Comparison of ENCODE assay signal across 8 cellular contexts in the genomic region with DNA sequence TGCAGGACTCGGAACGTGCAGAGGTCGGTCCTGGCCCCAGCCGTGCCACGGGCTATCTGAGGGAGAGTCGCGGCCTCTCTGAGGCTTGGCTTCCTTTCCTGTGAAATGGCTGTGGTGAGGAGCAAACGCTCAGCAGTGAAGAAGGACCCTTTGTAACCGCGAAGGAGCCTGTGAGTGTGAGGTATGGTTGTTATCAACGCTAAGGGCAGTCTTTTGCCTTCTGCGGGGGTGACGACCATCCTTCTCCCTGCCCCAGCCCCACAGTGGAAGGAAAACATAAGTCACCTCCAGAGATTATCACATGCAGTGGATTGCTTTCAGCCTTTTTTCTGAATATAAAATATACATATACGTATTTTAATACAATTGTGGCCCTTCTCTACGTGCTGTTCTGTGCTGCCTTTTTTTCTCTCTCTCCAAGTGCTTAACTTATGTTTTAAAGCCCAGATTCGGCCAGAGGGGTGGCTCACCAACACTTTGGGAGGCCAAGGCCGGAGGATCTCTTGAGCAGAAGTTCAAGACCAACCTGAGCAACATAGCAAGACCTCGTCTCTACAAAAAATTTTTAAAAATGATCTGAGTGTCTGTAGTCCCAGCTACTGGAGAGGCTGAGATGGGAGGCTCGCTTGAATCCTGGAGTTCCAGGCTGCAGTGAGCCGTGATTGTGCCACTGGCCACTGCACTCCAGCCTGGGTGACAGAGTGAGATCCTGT. TPM values are rescaled to one million over a fixed set of nuclear protein-coding genes. Genes with fewer than 3 reads are reported as not detected.
DNase-seq lines count a peak whose midpoint lies in the region; ATAC-seq and TF ChIP-seq lines count a peak whose summit lies in the region.

No MANE protein-coding gene starts in this region.

- H3K27me3 Mint-ChIP-seq in mesothelial cell of epicardium (ENCODE audit: low read depth), result peaks cover 25% of the 10 kb centered on the region

- H3K9me3 Mint-ChIP-seq in mesothelial cell of epicardium, result no peaks in the 10 kb centered on the region

- peak; percentile 30 for DNase-seq in stimulated activated naive CD4-positive, alpha-beta T cell treated with Interleukin-2 at 50 U/mL for 16 hours (lab: John Stamatoyannopoulos, UW)
- DNase-seq in stimulated activated naive CD4-positive, alpha-beta T cell (lab: John Stamatoyannopoulos, UW), result no peak
- no peak for DNase-seq in astrocyte of the spinal cord (ENCODE audit: low read depth, low spot score)
- DNase-seq in mesothelial cell of epicardium (ENCODE audit: low spot score in 2 of 2, unreplicated experiment in 2 of 2), result no peak
- DNase-seq in NCI-H2029 treated with DMSO at 0.1 percent for 48 hours (lab: John Stamatoyannopoulos, UW), result no peak
- no peak for DNase-seq in SKM-1 treated with dmso at 0.1 percent for 144 hours (lab: John Stamatoyannopoulos, UW; ENCODE audit: unreplicated experiment)
- DNase-seq in cortex of kidney (lab: John Stamatoyannopoulos, UW), result no peak

- H3K27ac Mint-ChIP-seq in mesothelial cell of epicardium, result peak overlapping the region; percentile 34

- in situ Hi-C loops in astrocyte of the spinal cord (cut with HindIII; ENCODE audit: low sequenced_read_pairs), result no loop called here

- ATAC-seq in GM21367 (IDR thresholded peaks at IDR 0.05; ENCODE audit: unreplicated experiment), result no peak

- TF ChIP-seq CTCF in astrocyte of the spinal cord (IDR thresholded peaks at IDR 0.05; ENCODE audit: low read depth, low read length) (no peak), mesothelial cell of epicardium (IDR thresholded peaks at IDR 0.05; ENCODE audit: unreplicated experiment) (peak; percentile 58)

- no peaks in the 10 kb centered on the region for H3K36me3 Mint-ChIP-seq in mesothelial cell of epicardium

- H3K4me3 Mint-ChIP-seq in mesothelial cell of epicardium, result peak overlapping the region; percentile 67

- H3K4me1 Mint-ChIP-seq in mesothelial cell of epicardium, result peaks cover 18% of the 10 kb centered on the region

- peak overlapping the region; percentile 41 for H3K4me3 ChIP-seq in astrocyte of the spinal cord (ENCODE audit: low read depth, low read length)

RNA-seq across cellular contexts. Expression of a gene that starts 17.4 kb away (rescaled TPM):
- total RNA-seq in mesothelial cell of epicardium, result 20.3 to 24.3 TPM (median 22.0 TPM) in 3 replicates

RNA-seq across cellular contexts. Expression of a gene that starts 27.1 kb away (rescaled TPM):
- 138 to 141 TPM (median 141 TPM) in 3 replicates for total RNA-seq in mesothelial cell of epicardium

RNA-seq across cellular contexts. Expression of a gene that starts 45.6 kb away (rescaled TPM):
- 29.4 to 32.8 TPM (median 32.6 TPM) in 3 replicates for total RNA-seq in mesothelial cell of epicardium

RNA-seq across cellular contexts. Expression of a gene that starts 55.4 kb away (rescaled TPM):
- 0.16 TPM in 1 of 3 replicates, not detected in the others for total RNA-seq in mesothelial cell of epicardium
